In the genomic region with DNA sequence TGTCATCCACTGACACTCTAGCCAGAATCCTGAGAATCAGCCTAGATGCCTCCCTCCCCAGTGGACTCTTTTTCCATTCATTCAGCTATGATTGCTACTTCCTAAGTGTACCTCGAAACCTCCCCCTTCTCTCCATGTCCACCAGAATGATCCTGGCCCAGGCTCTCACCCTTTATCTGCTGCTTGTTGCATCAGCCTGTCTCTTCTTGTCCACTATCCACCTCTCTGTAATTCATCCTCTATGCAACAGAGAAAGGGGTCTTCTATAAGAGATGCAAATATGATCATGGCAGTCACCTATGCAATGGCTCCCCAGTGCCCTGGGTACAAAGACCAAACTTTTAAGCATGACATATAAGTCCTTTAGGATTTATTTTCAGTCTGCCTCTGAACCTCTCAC, we compare ENCODE assay signal across 28 cellular contexts.
"Had no signal": no experiment of that assay in that cellular context is flagged by ENCODE, and none has a peak within 500 bp of the region (broad histone marks: within the 10 kb centered on the region; RNA-seq: fewer than 3 reads in every experiment).

No MANE protein-coding gene starts in this region.

- FAIRE-seq: RCC 7860 had no signal

- H3K27ac ChIP-seq: body of pancreas had no signal

- H3K9me3 Mint-ChIP-seq: activated naive CD4-positive, alpha-beta T cell treated with anti-CD3 and anti-CD28 coated beads, Interleukin-2, amount 50 U/mL, for 24 hours; activated T-cell treated with anti-CD3 and anti-CD28 coated beads, Interleukin-2, amount 50 U/mL, for 24 hours; central memory CD8-positive, alpha-beta T cell had no signal

- H3K4me3 ChIP-seq: body of pancreas had no signal

- H3K27me3 ChIP-seq: body of pancreas had no signal

- H3K4me1 ChIP-seq: body of pancreas had no signal

- H3K27me3 Mint-ChIP-seq: activated T-cell treated with anti-CD3 and anti-CD28 coated beads, Interleukin-2, amount 50 U/mL, for 24 hours had no signal

- ATAC-seq: activated CD8-positive, alpha-beta memory T cell treated with anti-CD3 and anti-CD28 coated beads, Interleukin-2, amount 10 ng/mL, durations not matched to agents 7 days and 5 days; body of pancreas; T-helper 17 cell; WTC11 had no signal

- H3K4me3 Mint-ChIP-seq: activated CD8-positive, alpha-beta memory T cell treated with anti-CD3 and anti-CD28 coated beads, Interleukin-2, amount 10 ng/mL, durations not matched to agents 7 days and 5 days; activated naive CD4-positive, alpha-beta T cell treated with anti-CD3 and anti-CD28 coated beads, Interleukin-2, amount 50 U/mL, for 24 hours; activated T-cell treated with anti-CD3 and anti-CD28 coated beads, Interleukin-2, amount 50 U/mL, for 24 hours; activated T-helper 1 cell treated with anti-CD3 and anti-CD28 coated beads, Interleukin-12 subunit alpha, Interleukin-12 subunit beta, Interleukin-2, Interleukin-4 antibody, amounts not matched to agents 30 ng/mL and 10 ng/mL and 1 ng/mL, durations not matched to agents 14 hours and 24 hours and 36 hours; central memory CD8-positive, alpha-beta T cell; T-helper 17 cell; WTC11 had no signal

- H3K27ac Mint-ChIP-seq: activated CD8-positive, alpha-beta memory T cell treated with anti-CD3 and anti-CD28 coated beads, Interleukin-2, amount 10 ng/mL, durations not matched to agents 7 days and 5 days; activated naive CD4-positive, alpha-beta T cell treated with anti-CD3 and anti-CD28 coated beads, Interleukin-2, amount 50 U/mL, for 24 hours; activated T-cell treated with anti-CD3 and anti-CD28 coated beads, Interleukin-2, amount 50 U/mL, for 24 hours; activated T-helper 1 cell treated with anti-CD3 and anti-CD28 coated beads, Interleukin-12 subunit alpha, Interleukin-12 subunit beta, Interleukin-2, Interleukin-4 antibody, amounts not matched to agents 30 ng/mL and 10 ng/mL and 1 ng/mL, durations not matched to agents 14 hours and 24 hours and 36 hours; T-helper 17 cell; WTC11 had no signal

- H3K9me3 ChIP-seq: body of pancreas had no signal

- DNase-seq: activated CD4-positive, alpha-beta T cell treated with anti-CD3 and anti-CD28 coated beads for 48 hours; activated CD4-positive, alpha-beta T cell treated with anti-CD3 and anti-CD28 coated beads, Interleukin-2, amount 50 U/mL, for 48 hours; activated CD4-positive, CD25-positive, alpha-beta regulatory T cell treated with anti-CD3 and anti-CD28 coated beads, Interleukin-2, amount 50 U/mL, for 72 hours; activated CD8-positive, alpha-beta memory T cell treated with anti-CD3 and anti-CD28 coated beads, Interleukin-2, amount 10 ng/mL, durations not matched to agents 7 days and 5 days; activated effector memory CD4-positive, alpha-beta T cell treated with Interleukin-2 at 50 U/mL for 16 hours; activated naive CD4-positive, alpha-beta T cell; activated T-cell treated with anti-CD3 and anti-CD28 coated beads, Interleukin-2, amount 50 U/mL, for 24 hours; aorta; body of pancreas; KBM-7; MV-4-11; NCI-H1092 treated with DMSO at 0.1 percent for 48 hours; NCI-H1417 treated with DMSO at 0.1 percent for 48 hours; NCI-H1694; NCI-H2029; NCI-H2107; NCI-H345; NCI-H510A; NCI-H526 treated with DMSO at 0.1 percent for 48 hours; NCI-H82; SHP77; T-helper 17 cell; T-helper 9 cell had no signal

- H3K36me3 Mint-ChIP-seq: activated CD8-positive, alpha-beta memory T cell treated with anti-CD3 and anti-CD28 coated beads, Interleukin-2, amount 10 ng/mL, durations not matched to agents 7 days and 5 days; activated naive CD4-positive, alpha-beta T cell treated with anti-CD3 and anti-CD28 coated beads, Interleukin-2, amount 50 U/mL, for 24 hours; WTC11 had no signal
